Comparison of ENCODE assay signal across 27 cellular contexts in the genomic region with DNA sequence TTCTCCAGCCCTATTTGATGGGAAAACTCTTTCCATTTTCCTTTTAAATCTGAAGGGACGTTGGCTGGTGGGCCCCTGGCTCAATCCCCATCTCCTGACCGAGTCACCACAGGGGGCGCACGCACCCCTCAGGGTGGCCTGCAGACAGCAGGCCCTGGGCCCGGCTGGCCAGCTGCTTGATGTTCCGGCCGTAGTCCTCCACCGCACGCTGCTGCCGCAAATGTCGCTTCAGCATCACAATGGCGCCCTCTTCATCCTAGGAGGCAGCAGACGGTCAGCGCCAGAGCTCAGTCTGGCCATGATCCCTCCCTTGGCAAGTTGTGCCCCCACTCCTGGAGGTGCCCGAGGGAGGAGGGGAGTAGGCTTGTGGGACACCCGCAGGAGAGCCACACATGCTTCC.
"Had no signal": no experiment of that assay in that cellular context is flagged by ENCODE, and none has a peak within 500 bp of the region (broad histone marks: within the 10 kb centered on the region; RNA-seq: fewer than 3 reads in every experiment).

No MANE protein-coding gene starts in this region.

- H3K27ac Mint-ChIP-seq: immature natural killer cell; naive thymus-derived CD8-positive, alpha-beta T cell; nephron progenitor cell; stimulated activated naive B cell treated with anti-CD40 and anti-IgM and Interleukin-4, amounts not matched to agents 10 μg/mL and 1 μg/mL and 100 μg/mL, for 72 hours; stimulated activated naive CD8-positive, alpha-beta T cell treated with anti-CD3 and anti-CD28 coated beads, Interleukin-15, Interleukin-2, amounts not matched to agents 100 ng/mL and 50 ng/mL, for 24 hours had no signal

- ATAC-seq: left ventricle myocardium superior; lower lobe of right lung; naive thymus-derived CD8-positive, alpha-beta T cell; right cardiac atrium; stimulated activated naive B cell treated with anti-CD40 and anti-IgM and Interleukin-4, amounts not matched to agents 10 μg/mL and 1 μg/mL and 100 μg/mL, for 72 hours; upper lobe of right lung had no signal

- H3K36me3 ChIP-seq: esophagus squamous epithelium, lower lobe of right lung, ovary, thoracic aorta, tibial nerve, upper lobe of right lung, vagina had no signal

- H3K4me3 Mint-ChIP-seq: immature natural killer cell; naive thymus-derived CD8-positive, alpha-beta T cell; nephron progenitor cell; stimulated activated naive B cell treated with anti-CD40 and anti-IgM and Interleukin-4, amounts not matched to agents 10 μg/mL and 1 μg/mL and 100 μg/mL, for 72 hours; stimulated activated naive CD8-positive, alpha-beta T cell treated with anti-CD3 and anti-CD28 coated beads, Interleukin-15, Interleukin-2, amounts not matched to agents 100 ng/mL and 50 ng/mL, for 24 hours had no signal

- H3K36me3 Mint-ChIP-seq: immature natural killer cell; naive thymus-derived CD8-positive, alpha-beta T cell; stimulated activated naive B cell treated with anti-CD40 and anti-IgM and Interleukin-4, amounts not matched to agents 10 μg/mL and 1 μg/mL and 100 μg/mL, for 72 hours had no signal

- H3K4me1 Mint-ChIP-seq: immature natural killer cell; stimulated activated naive B cell treated with anti-CD40 and anti-IgM and Interleukin-4, amounts not matched to agents 10 μg/mL and 1 μg/mL and 100 μg/mL, for 72 hours had no signal

- H3K4me1 ChIP-seq: esophagus squamous epithelium, lower lobe of right lung, tibial nerve, upper lobe of right lung, vagina had no signal

- H3K27me3 Mint-ChIP-seq: stimulated activated naive B cell treated with anti-CD40 and anti-IgM and Interleukin-4, amounts not matched to agents 10 μg/mL and 1 μg/mL and 100 μg/mL, for 72 hours; stimulated activated naive CD8-positive, alpha-beta T cell treated with anti-CD3 and anti-CD28 coated beads, Interleukin-15, Interleukin-2, amounts not matched to agents 100 ng/mL and 50 ng/mL, for 24 hours had no signal

- H3K4me3 ChIP-seq: coronary artery, esophagus squamous epithelium, lower lobe of right lung, ovary, psoas muscle, skin epidermis, thoracic aorta, tibial nerve, upper lobe of right lung, vagina had no signal

- H3K27me3 ChIP-seq: esophagus squamous epithelium, ovary, tibial nerve, upper lobe of right lung, vagina had no signal

- H3K9me3 Mint-ChIP-seq: immature natural killer cell; naive thymus-derived CD8-positive, alpha-beta T cell; stimulated activated naive B cell treated with anti-CD40 and anti-IgM and Interleukin-4, amounts not matched to agents 10 μg/mL and 1 μg/mL and 100 μg/mL, for 72 hours; stimulated activated naive CD8-positive, alpha-beta T cell treated with anti-CD3 and anti-CD28 coated beads, Interleukin-15, Interleukin-2, amounts not matched to agents 100 ng/mL and 50 ng/mL, for 24 hours had no signal

- H3K27ac ChIP-seq: coronary artery, esophagus squamous epithelium, lower lobe of right lung, ovary, psoas muscle, skin epidermis, thoracic aorta, tibial nerve, upper lobe of right lung, vagina had no signal

- H3K9me3 ChIP-seq: esophagus squamous epithelium, lower lobe of right lung, ovary, psoas muscle, thoracic aorta, tibial nerve, upper lobe of right lung, vagina had no signal

- DNase-seq: dermis blood vessel endothelial cell; effector memory CD4-positive, alpha-beta T cell; esophagus squamous epithelium; foreskin melanocyte; glutamatergic neuron; hypothalamus; immature natural killer cell; islet precursor cell; kidney glomerular epithelial cell; left ventricle myocardium superior; lower lobe of right lung; naive thymus-derived CD8-positive, alpha-beta T cell; nephron progenitor cell; occipital lobe; psoas muscle; right cardiac atrium; stimulated activated CD4-positive, alpha-beta T cell treated with anti-CD3 and anti-CD28 coated beads, Interleukin-15, amount 100 ng/mL, for 24 hours; stimulated activated CD4-positive, alpha-beta T cell treated with anti-CD3 and anti-CD28 coated beads, Interleukin-2, amount 100 ng/mL, for 48 hours; stimulated activated naive B cell treated with anti-CD40 and anti-IgM and Interleukin-4, amounts not matched to agents 10 μg/mL and 1 μg/mL and 100 μg/mL, for 72 hours; upper lobe of right lung had no signal
